1 cellular context compared by ENCODE assay signal in the genomic region with DNA sequence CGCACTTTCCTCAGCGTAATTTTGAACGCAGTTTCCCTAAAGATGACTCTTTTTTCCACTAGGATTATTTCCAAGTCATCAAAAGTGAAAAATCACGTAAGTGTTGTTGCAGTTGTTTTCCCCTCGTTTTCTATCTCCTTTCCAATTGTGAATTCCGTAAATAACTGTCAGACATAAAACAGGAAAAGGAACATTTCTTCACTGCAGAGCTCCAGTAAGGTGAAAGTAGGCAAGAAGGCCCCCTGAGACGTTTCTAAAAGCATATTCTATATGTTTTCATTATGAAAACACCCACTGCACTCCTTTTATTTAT.
TF ChIP-seq lines count a peak whose summit lies in the region.

No MANE protein-coding gene starts in this region.

TF ChIP-seq in H1, 55 proteins besides CTCF, POLR2A, EP300 and RAD21 (continued from another document):
- TF ChIP-seq SIX5 (IDR thresholded peaks at IDR 0.05; ENCODE audit: low read depth, low read length): no peak
- TF ChIP-seq FOSL1 (IDR thresholded peaks at IDR 0.05; ENCODE audit: insufficient read depth, low read depth, low read length): no peak
TF ChIP-seq in H1: peak in this region for 0.
